Comparison of ENCODE assay signal across 8 cellular contexts in the genomic region with DNA sequence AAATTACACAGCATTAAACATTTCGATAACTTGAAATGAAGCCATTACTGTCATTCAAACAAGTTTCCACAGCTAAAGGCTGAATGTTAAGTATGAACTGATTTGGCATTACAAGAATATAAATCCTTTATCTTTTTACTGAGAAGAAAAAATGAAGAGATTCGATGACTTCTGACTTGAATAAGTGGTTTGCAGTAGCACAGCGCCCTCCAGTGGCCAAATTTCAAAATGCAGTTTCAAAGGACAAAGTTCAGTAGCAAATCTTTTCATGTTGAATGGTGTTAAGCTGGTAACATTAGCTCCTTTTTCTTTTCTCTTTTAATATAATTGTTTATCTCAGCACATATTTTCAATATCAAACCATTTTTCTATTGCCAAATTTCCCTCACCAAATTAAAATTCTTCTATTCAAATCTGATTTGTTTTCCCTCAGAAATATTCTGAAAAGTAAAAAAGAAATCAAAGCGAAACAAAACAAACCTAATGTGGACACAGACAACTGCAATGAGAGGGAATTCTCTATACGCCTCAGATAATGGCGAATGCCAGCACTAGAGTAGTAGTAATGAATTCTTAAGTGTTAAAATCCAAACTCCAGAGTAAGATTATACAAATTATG.
DNase-seq lines count a peak whose midpoint lies in the region; ATAC-seq lines count a peak whose summit lies in the region.

No MANE protein-coding gene starts in this region.

- H3K36me3 Mint-ChIP-seq in memory B cell = peaks cover 3% of the 10 kb centered on the region

- H3K27ac Mint-ChIP-seq in memory B cell = no peak overlapping the region

- peak; percentile 47 for ATAC-seq in memory B cell (ENCODE audit: low read depth)

- no peak overlapping the region for H3K4me3 Mint-ChIP-seq in memory B cell

- H3K4me1 Mint-ChIP-seq in memory B cell = peaks cover 10% of the 10 kb centered on the region

- no peaks in the 10 kb centered on the region for H3K27me3 Mint-ChIP-seq in memory B cell

- DNase-seq in SIG-M5 treated with dmso at 0.1 percent for 504 hours (lab: John Stamatoyannopoulos, UW; ENCODE audit: unreplicated experiment) (peak; percentile 33), SIG-M5 (lab: John Stamatoyannopoulos, UW) (no peak), NCI-H446 (lab: John Stamatoyannopoulos, UW) (peak; percentile 63 to 85), memory B cell (ENCODE audit: low spot score in 2 of 2) (peak; percentile 83 to 90), NCI-H1048 (lab: John Stamatoyannopoulos, UW) (no peak)
- peak; percentile 69 to 73 for DNase-seq in activated CD4-positive, alpha-beta T cell treated with anti-CD3 and anti-CD28 coated beads, Interleukin-2, amount 50 U/mL, for 24 hours (ENCODE audit: low read depth in 1 of 2, low spot score in 1 of 2)
- DNase-seq in effector CD4-positive, alpha-beta T cell = peak; percentile 70
- peak; percentile 17 to 59 for DNase-seq in stimulated activated CD8-positive, alpha-beta memory T cell treated with anti-CD3 and anti-CD28 coated beads, Interleukin-15, amount 100 ng/mL, for 4 hours (ENCODE audit: low read depth in 2 of 2)

- H3K9me3 Mint-ChIP-seq in memory B cell = no peaks in the 10 kb centered on the region

Comparison
In these comparisons a context has a peak if more than half of its experiments do, and no peak if none do; other contexts are left out.
1. DNase-seq: peak in SIG-M5 treated with dmso at 0.1 percent for 504 hours (single experiment), NCI-H446 (2 of 2), activated CD4-positive, alpha-beta T cell treated with anti-CD3 and anti-CD28 coated beads, Interleukin-2, amount 50 U/mL, for 24 hours (2 of 2), effector CD4-positive, alpha-beta T cell (single experiment), memory B cell (2 of 2) and stimulated activated CD8-positive, alpha-beta memory T cell treated with anti-CD3 and anti-CD28 coated beads, Interleukin-15, amount 100 ng/mL, for 4 hours (2 of 2); none in SIG-M5 (single experiment) and NCI-H1048 (single experiment).